9 cellular contexts compared by ENCODE assay signal in the genomic region with DNA sequence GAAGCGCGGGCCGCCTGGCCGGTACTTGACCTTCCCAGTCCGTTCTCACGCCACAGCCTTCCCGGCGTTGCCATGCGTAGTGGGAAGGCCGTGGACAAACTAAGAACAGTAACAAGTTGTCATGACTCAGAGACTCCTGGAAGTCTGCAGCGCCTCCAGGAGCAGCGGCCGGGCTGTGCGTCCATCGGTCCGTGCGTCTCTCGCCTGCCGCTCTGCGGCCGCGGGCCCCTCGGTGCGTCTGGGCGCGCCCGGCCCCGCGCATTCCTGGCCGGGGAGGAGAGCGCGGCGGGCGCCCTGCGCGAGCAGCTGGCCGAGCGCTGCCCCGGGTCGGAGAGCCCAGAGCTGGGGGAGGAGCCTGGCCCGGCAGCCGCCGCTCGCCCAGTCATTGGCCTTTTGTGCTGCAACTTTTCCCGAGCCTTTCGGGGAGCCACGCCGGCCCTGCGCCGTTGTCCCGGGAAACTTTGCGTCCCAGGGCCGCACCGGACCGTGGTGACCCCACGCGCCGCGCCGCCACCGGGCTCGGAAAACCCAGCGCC.
DNase-seq lines count a peak whose midpoint lies in the region; ATAC-seq and TF ChIP-seq lines count a peak whose summit lies in the region.
"Had no signal": no experiment of that assay in that cellular context is flagged by ENCODE, and none has a peak within 500 bp of the region (broad histone marks: within the 10 kb centered on the region; RNA-seq: fewer than 3 reads in every experiment).

No MANE protein-coding gene starts in this region.

- no peaks in the 10 kb centered on the region for H3K9me3 Mint-ChIP-seq in CD4-positive, alpha-beta T cell

- ATAC-seq in GM19324 (IDR thresholded peaks at IDR 0.05; ENCODE audit: low FRiP score, unreplicated experiment), result no peak
- ATAC-seq in CD4-positive, alpha-beta T cell (ENCODE audit: poor library complexity), result no peak

- 1 to 7% (median 2%) methylated on average over 19 to 62 of the region's 63 CpGs for WGBS in spleen, 5 donors

- POLR2A ChIA-PET in CD4-positive, alpha-beta T cell (lab: Charles Lee), result no interaction called here

- no peaks in the 10 kb centered on the region for H3K4me1 Mint-ChIP-seq in CD4-positive, alpha-beta T cell (ENCODE audit: low read depth)

- H3K27me3 Mint-ChIP-seq in CD4-positive, alpha-beta T cell, result peaks cover 70% of the 10 kb centered on the region

- no peak for TF ChIP-seq POLR2A in spleen (IDR thresholded peaks at IDR 0.05)

- CTCF ChIA-PET in CD4-positive, alpha-beta T cell (lab: Charles Lee), result no interaction called here

- peak; percentile 38 for TF ChIP-seq CTCF in kidney epithelial cell (IDR thresholded peaks at IDR 0.05; ENCODE audit: insufficient read depth, low read length, poor library complexity, severe bottlenecking)
- TF ChIP-seq CTCF in spleen (IDR thresholded peaks at IDR 0.05 in 8 of 11, conservative IDR thresholded peaks at IDR 0.05 in 3 of 11), result peak in 3 of 11 experiments; percentile 12 to 34 (median 15)
- no peak for TF ChIP-seq CTCF in CD4-positive, alpha-beta T cell (IDR thresholded peaks at IDR 0.05)

- H3K4me3 ChIP-seq in kidney epithelial cell (ENCODE audit: low read depth, low read length), result peak overlapping the region; percentile 76
- H3K4me3 ChIP-seq in spleen, result peak overlapping the region; percentile 33 to 69 (median 46)

- no peaks in the 10 kb centered on the region for H3K27me3 ChIP-seq in kidney epithelial cell (ENCODE audit: control insufficient read depth, insufficient read depth, low read length)
- peaks cover 0 to 55% (median 23%) of the 10 kb centered on the region in 7 donors for H3K27me3 ChIP-seq in spleen (replicated peaks in 1 of 7)
- H3K27me3 ChIP-seq in CD4-positive, alpha-beta T cell (ENCODE audit: control insufficient read depth, insufficient read depth, low read length), result peaks cover 27% of the 10 kb centered on the region

- H3K4me1 ChIP-seq in spleen, result peaks cover 0 to 31% (median 12%) of the 10 kb centered on the region in 6 donors

- H3K9me3 ChIP-seq in spleen, result no peaks in the 10 kb centered on the region
- H3K9me3 ChIP-seq in CD4-positive, alpha-beta T cell (ENCODE audit: control insufficient read depth, low read length), result no peaks in the 10 kb centered on the region

- H3K27ac Mint-ChIP-seq in CD4-positive, alpha-beta T cell, result no peak overlapping the region

- intact Hi-C loops in spleen (cut with DNase I; ENCODE audit: low total_unique reads), result no loop called here
- intact Hi-C loops in CD4-positive, alpha-beta T cell (cut with DNase I, micrococcal nuclease), result no loop called here

- no peak overlapping the region for H3K4me3 Mint-ChIP-seq in CD4-positive, alpha-beta T cell

- peak overlapping the region; percentile 83 for H3K27ac ChIP-seq in cingulate gyrus (ENCODE audit: low read depth, low read length)
- H3K27ac ChIP-seq in spleen, result peak overlapping the region; percentile 58 to 93 (median 86)
- no peak overlapping the region for H3K27ac ChIP-seq in CD4-positive, alpha-beta T cell (ENCODE audit: low read depth, low read length)

- DNase-seq in NCI-H2227 (lab: John Stamatoyannopoulos, UW; ENCODE audit: unreplicated experiment), result peak; percentile 48
- no peak for DNase-seq in NCI-H2227 treated with DMSO at 0.1 percent for 48 hours (lab: John Stamatoyannopoulos, UW)
- DNase-seq in NCI-H510A treated with DMSO at 0.1 percent for 48 hours (lab: John Stamatoyannopoulos, UW), result peak; percentile 73
- peak; percentile 81 for DNase-seq in kidney epithelial cell (ENCODE audit: low read depth)
- peak; percentile 78 for DNase-seq in spleen
- DNase-seq in CD4-positive, alpha-beta T cell, result no peak
- DNase-seq: DND-41 had no signal

- H3K36me3 ChIP-seq in kidney epithelial cell (ENCODE audit: control insufficient read depth, insufficient read depth, low read length), result no peaks in the 10 kb centered on the region
- no peaks in the 10 kb centered on the region for H3K36me3 ChIP-seq in spleen

- H3K36me3 Mint-ChIP-seq in CD4-positive, alpha-beta T cell (ENCODE audit: low read depth), result no peaks in the 10 kb centered on the region

Comparison
In these comparisons a context has a peak if more than half of its experiments do, and no peak if none do; other contexts are left out.
1. DNase-seq: peak in NCI-H2227 (single experiment), NCI-H510A treated with DMSO at 0.1 percent for 48 hours (single experiment), kidney epithelial cell (single experiment) and spleen (single experiment); none in NCI-H2227 treated with DMSO at 0.1 percent for 48 hours (single experiment) and CD4-positive, alpha-beta T cell (0 of 10).